ENCODE assay signal across 20 cellular contexts in the genomic region with DNA sequence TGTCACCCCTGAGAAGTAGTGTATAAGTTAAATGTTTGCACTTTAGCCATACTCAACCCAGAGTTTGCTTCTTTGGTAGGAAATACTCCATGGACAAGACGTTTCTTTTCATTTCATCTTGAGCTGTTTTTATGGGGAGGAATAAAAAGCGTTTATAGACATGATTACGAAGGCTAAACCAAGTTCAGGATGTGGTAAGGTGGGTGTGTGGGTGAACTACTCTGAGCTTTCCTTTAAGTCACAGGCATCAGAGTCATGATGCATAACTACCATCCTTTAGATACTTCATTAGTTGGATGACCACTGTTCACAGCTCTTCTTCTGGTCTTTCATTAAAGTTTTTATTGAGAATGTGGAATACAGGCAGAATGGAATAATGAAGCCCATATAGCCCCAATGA. TPM values are rescaled to one million over a fixed set of nuclear protein-coding genes. Genes with fewer than 3 reads are reported as not detected.
DNase-seq lines count a peak whose midpoint lies in the region; ATAC-seq and TF ChIP-seq lines count a peak whose summit lies in the region.
"Had no signal": no experiment of that assay in that cellular context is flagged by ENCODE, and none has a peak within 500 bp of the region (broad histone marks: within the 10 kb centered on the region; RNA-seq: fewer than 3 reads in every experiment).

No MANE protein-coding gene starts in this region.

- peak overlapping the region; percentile 95 to 97 for H3K27ac Mint-ChIP-seq in T-cell
- H3K27ac Mint-ChIP-seq in activated naive CD8-positive, alpha-beta T cell treated with anti-CD3 and anti-CD28 coated beads for 36 hours = peak overlapping the region; percentile 76
- H3K27ac Mint-ChIP-seq in stimulated activated effector memory CD8-positive, alpha-beta T cell treated with anti-CD3 and anti-CD28 coated beads, Interleukin-12 subunit alpha, Interleukin-12 subunit beta, amount 100 ng/mL, for 72 hours = peak overlapping the region; percentile 44
- H3K27ac Mint-ChIP-seq: activated B cell treated with CpG ODN at 0.5 μM for 24 hours, HFFc6 had no signal

- no peak overlapping the region for H3K4me3 ChIP-seq in hepatocyte
- H3K4me3 ChIP-seq: smooth muscle cell, suprapubic skin had no signal

- no peak overlapping the region for H3K27ac ChIP-seq in hepatocyte
- H3K27ac ChIP-seq: suprapubic skin had no signal

- H3K27me3 Mint-ChIP-seq in T-cell = peaks cover 0 to 1% of the 10 kb centered on the region in 2 donors
- no peaks in the 10 kb centered on the region for H3K27me3 Mint-ChIP-seq in activated naive CD8-positive, alpha-beta T cell treated with anti-CD3 and anti-CD28 coated beads for 36 hours

- CTCF ChIA-PET in T-cell (lab: Charles Lee) = interaction anchor here (0.5 to 2.8 kb wide), 23 partner anchors 10 to 427 kb away, joined by 3 to 52 read pairs (median 6); partner anchors contain the start of genes EBF4 (in 1 of the 2) and IDH3B (in 1 of the 2)

- H3K4me3 Mint-ChIP-seq in T-cell = peak overlapping the region; percentile 52 to 66 (median 52)
- peak overlapping the region; percentile 44 for H3K4me3 Mint-ChIP-seq in activated naive CD8-positive, alpha-beta T cell treated with anti-CD3 and anti-CD28 coated beads for 36 hours
- peak overlapping the region; percentile 37 for H3K4me3 Mint-ChIP-seq in stimulated activated effector memory CD8-positive, alpha-beta T cell treated with anti-CD3 and anti-CD28 coated beads, Interleukin-12 subunit alpha, Interleukin-12 subunit beta, amount 100 ng/mL, for 72 hours
- H3K4me3 Mint-ChIP-seq: activated B cell treated with CpG ODN at 0.5 μM for 24 hours, HFFc6 had no signal

- peaks cover 51 to 58% (median 53%) of the 10 kb centered on the region in 3 donors for H3K4me1 Mint-ChIP-seq in T-cell
- peaks cover 42% of the 10 kb centered on the region for H3K4me1 Mint-ChIP-seq in activated naive CD8-positive, alpha-beta T cell treated with anti-CD3 and anti-CD28 coated beads for 36 hours
- H3K4me1 Mint-ChIP-seq in stimulated activated effector memory CD8-positive, alpha-beta T cell treated with anti-CD3 and anti-CD28 coated beads, Interleukin-12 subunit alpha, Interleukin-12 subunit beta, amount 100 ng/mL, for 72 hours = peaks cover 56% of the 10 kb centered on the region

- DNase-seq in activated naive CD4-positive, alpha-beta T cell treated with Interleukin-2 at 50 U/mL for 16 hours = peak; percentile 33
- DNase-seq in activated naive CD4-positive, alpha-beta T cell treated with anti-CD3 and anti-CD28 coated beads, Interleukin-2, amount 50 U/mL, for 16 hours = no peak
- DNase-seq in T-cell (peak in 15 of 34 experiments; percentile 22 to 55 (median 39)), NCI-H1092 (lab: John Stamatoyannopoulos, UW) (no peak), hepatocyte (ENCODE audit: low spot score) (no peak), HPDE6-E6E7 (ENCODE audit: extremely low spot score) (no peak)
- peak; percentile 31 for DNase-seq in activated naive CD8-positive, alpha-beta T cell treated with anti-CD3 and anti-CD28 coated beads for 36 hours
- DNase-seq in stimulated activated effector memory CD8-positive, alpha-beta T cell treated with anti-CD3 and anti-CD28 coated beads, Interleukin-12 subunit alpha, Interleukin-12 subunit beta, amount 100 ng/mL, for 72 hours (ENCODE audit: low spot score in 2 of 2) = no peak
- DNase-seq: activated B cell treated with CpG ODN at 0.5 μM for 24 hours, cerebellar nuclear complex, DMS153, foreskin fibroblast, HFFc6, left ventricle myocardium superior, NCI-H1048, NCI-H2171, RPMI8226 had no signal

- H4K20me1 ChIP-seq in hepatocyte (ENCODE audit: insufficient read depth, poor library complexity, severe bottlenecking) = no peaks in the 10 kb centered on the region

- no peaks in the 10 kb centered on the region for H3K9me3 ChIP-seq in hepatocyte (ENCODE audit: low read depth)
- H3K9me3 ChIP-seq: suprapubic skin had no signal

- H3K9me2 ChIP-seq in hepatocyte (replicated peaks; ENCODE audit: insufficient read depth) = no peaks in the 10 kb centered on the region

- peak; percentile 85 to 93 (median 92) for ATAC-seq in T-cell (replicated peaks in 1 of 4)
- ATAC-seq in stimulated activated effector memory CD8-positive, alpha-beta T cell treated with anti-CD3 and anti-CD28 coated beads, Interleukin-12 subunit alpha, Interleukin-12 subunit beta, amount 100 ng/mL, for 72 hours = peak; percentile 92
- ATAC-seq: HepG2, left ventricle myocardium superior had no signal

- no peaks in the 10 kb centered on the region for H3K36me3 Mint-ChIP-seq in T-cell
- peaks cover 1% of the 10 kb centered on the region for H3K36me3 Mint-ChIP-seq in activated naive CD8-positive, alpha-beta T cell treated with anti-CD3 and anti-CD28 coated beads for 36 hours
- peaks cover 6% of the 10 kb centered on the region for H3K36me3 Mint-ChIP-seq in stimulated activated effector memory CD8-positive, alpha-beta T cell treated with anti-CD3 and anti-CD28 coated beads, Interleukin-12 subunit alpha, Interleukin-12 subunit beta, amount 100 ng/mL, for 72 hours

- no peak overlapping the region for H2AFZ ChIP-seq in hepatocyte

- H3K9me3 Mint-ChIP-seq in T-cell = no peaks in the 10 kb centered on the region
- H3K9me3 Mint-ChIP-seq in activated naive CD8-positive, alpha-beta T cell treated with anti-CD3 and anti-CD28 coated beads for 36 hours = no peaks in the 10 kb centered on the region
- H3K9me3 Mint-ChIP-seq in stimulated activated effector memory CD8-positive, alpha-beta T cell treated with anti-CD3 and anti-CD28 coated beads, Interleukin-12 subunit alpha, Interleukin-12 subunit beta, amount 100 ng/mL, for 72 hours = no peaks in the 10 kb centered on the region
- H3K9me3 Mint-ChIP-seq: activated B cell treated with CpG ODN at 0.5 μM for 24 hours, HFFc6 had no signal

- no peaks in the 10 kb centered on the region for H3K4me1 ChIP-seq in hepatocyte (ENCODE audit: insufficient read depth)
- H3K4me1 ChIP-seq: suprapubic skin had no signal

- POLR2A ChIA-PET in T-cell (lab: Charles Lee) = interaction anchor here (0.5 to 1.7 kb wide), 6 partner anchors 12 to 419 kb away, joined by 3 to 9 read pairs (median 5); no protein-coding TSS in a partner anchor

- H3K27me3 ChIP-seq in hepatocyte = no peaks in the 10 kb centered on the region
- H3K27me3 ChIP-seq: suprapubic skin had no signal

- H3K4me2 ChIP-seq in hepatocyte = no peak overlapping the region
- H3K4me2 ChIP-seq: smooth muscle cell had no signal

- WGBS in hepatocyte (ENCODE audit: low lambda C conversion rate, missing lambda C conversion rate) = 66% methylated on average over 3 of the region's 3 CpGs

- TF ChIP-seq CTCF in hepatocyte (IDR thresholded peaks at IDR 0.05; ENCODE audit: poor library complexity) = no peak

- no peaks in the 10 kb centered on the region for H3K36me3 ChIP-seq in hepatocyte (replicated peaks; ENCODE audit: insufficient read depth, low read depth)
- H3K36me3 ChIP-seq: suprapubic skin had no signal

- H3K79me2 ChIP-seq in hepatocyte = no peaks in the 10 kb centered on the region

RNA-seq across cellular contexts. Expression of gene EBF4, which starts 48.9 kb away (rescaled TPM):
- 10 to 100 TPM in 1 of 5 donors, 1 to 10 TPM in 4; 4.2 to 10.5 (median 6.8) TPM for total RNA-seq in T-cell
- total RNA-seq in activated naive CD8-positive, alpha-beta T cell treated with anti-CD3 and anti-CD28 coated beads for 36 hours = under 1 TPM; 0.66 to 0.98 TPM
- 10.7 and 11.6 TPM in 2 replicates for total RNA-seq in hepatocyte
- 17.9 and 27.1 TPM in 2 replicates for polyA plus RNA-seq in hepatocyte

RNA-seq across cellular contexts. Expression of gene CPXM1, which starts 59.0 kb away (rescaled TPM):
- under 1 TPM; 0.20 to 0.90 (median 0.63) TPM for total RNA-seq in T-cell
- 1 to 10 TPM; 4.2 to 4.3 TPM for total RNA-seq in activated naive CD8-positive, alpha-beta T cell treated with anti-CD3 and anti-CD28 coated beads for 36 hours
- total RNA-seq in hepatocyte = 47.9 and 57.8 TPM in 2 replicates
- 66.3 and 82.5 TPM in 2 replicates for polyA plus RNA-seq in hepatocyte
- total RNA-seq: HepG2 had no signal

Comparison
In these comparisons a context has a peak if more than half of its experiments do, and no peak if none do; other contexts are left out.
1. DNase-seq: peak in activated naive CD4-positive, alpha-beta T cell treated with Interleukin-2 at 50 U/mL for 16 hours (single experiment) and activated naive CD8-positive, alpha-beta T cell treated with anti-CD3 and anti-CD28 coated beads for 36 hours (single experiment); none in activated naive CD4-positive, alpha-beta T cell treated with anti-CD3 and anti-CD28 coated beads, Interleukin-2, amount 50 U/mL, for 16 hours (single experiment), stimulated activated effector memory CD8-positive, alpha-beta T cell treated with anti-CD3 and anti-CD28 coated beads, Interleukin-12 subunit alpha, Interleukin-12 subunit beta, amount 100 ng/mL, for 72 hours (0 of 2), NCI-H1092 (single experiment), hepatocyte (single experiment) and HPDE6-E6E7 (single experiment).
2. H3K27ac Mint-ChIP-seq: peak in every context shown above with its lines; median percentile 96 in T-cell; 76 in activated naive CD8-positive, alpha-beta T cell treated with anti-CD3 and anti-CD28 coated beads for 36 hours; 44 in stimulated activated effector memory CD8-positive, alpha-beta T cell treated with anti-CD3 and anti-CD28 coated beads, Interleukin-12 subunit alpha, Interleukin-12 subunit beta, amount 100 ng/mL, for 72 hours.
3. Peak in every context shown above with its lines, with median percentiles within 50 percentile points of each other: H3K4me3 Mint-ChIP-seq.